Comparison of ENCODE assay signal across 8 cellular contexts in the genomic region with DNA sequence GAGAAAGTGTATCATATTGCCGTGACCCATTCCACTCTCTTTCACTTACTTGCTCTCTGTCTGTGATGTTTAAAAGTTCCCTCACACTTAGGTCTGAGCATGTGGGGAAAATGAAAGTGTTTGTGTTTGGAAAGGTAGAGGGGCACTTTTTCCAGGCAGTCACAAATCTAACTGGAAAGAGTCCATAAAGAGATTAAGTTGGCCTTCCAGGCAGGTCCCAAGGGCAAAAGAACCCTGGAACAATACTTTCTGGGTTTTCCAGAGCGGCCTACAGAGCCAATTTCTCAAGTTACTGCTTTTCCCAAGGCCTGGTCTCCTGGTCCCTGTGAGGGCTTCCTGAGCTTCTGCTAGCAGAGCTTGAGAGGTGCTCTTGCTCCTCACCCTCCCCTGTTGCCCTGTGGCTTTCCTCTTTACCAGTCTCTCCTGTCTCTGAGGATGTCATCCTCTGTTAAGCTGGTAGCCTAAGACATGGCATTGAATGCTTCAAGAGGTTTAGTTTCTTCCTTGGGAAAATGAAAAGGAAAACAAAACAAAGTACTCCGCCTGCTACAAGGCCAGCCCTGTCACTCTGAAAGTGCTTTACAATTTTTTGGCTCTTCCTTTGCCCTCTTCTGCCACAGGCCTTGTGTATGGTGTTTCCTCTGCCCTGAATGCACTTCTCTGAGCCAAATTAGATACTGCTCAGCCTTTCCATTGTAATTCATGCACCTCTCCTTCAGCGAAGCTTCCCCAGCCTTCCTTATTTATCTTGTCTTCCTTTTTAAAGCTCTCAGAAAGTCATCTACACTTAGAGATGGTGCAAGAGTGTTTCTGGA. TPM values are rescaled to one million over a fixed set of nuclear protein-coding genes. Genes with fewer than 3 reads are reported as not detected.
DNase-seq lines count a peak whose midpoint lies in the region; ATAC-seq and TF ChIP-seq lines count a peak whose summit lies in the region.
"Had no signal": no experiment of that assay in that cellular context is flagged by ENCODE, and none has a peak within 500 bp of the region (broad histone marks: within the 10 kb centered on the region; RNA-seq: fewer than 3 reads in every experiment).

No MANE protein-coding gene starts in this region.

- H3K27ac ChIP-seq in GM23248 (no peak overlapping the region), stomach (peak overlapping the region; percentile 53 to 88 (median 78))

- intact Hi-C loops in activated B cell treated with CpG ODN at 0.5 μM for 24 hours (cut with micrococcal nuclease) (no loop called here), left ventricle myocardium superior (cut with micrococcal nuclease) (no loop called here), stomach (cut with DNase I; ENCODE audit: low total_unique reads) (no loop called here)

- POLR2A ChIA-PET in activated B cell treated with CpG ODN at 0.5 μM for 24 hours (lab: Charles Lee), result interaction anchor here (1.0 to 3.5 kb wide), 3 partner anchors 8 to 20 kb away, joined by 3 to 15 read pairs (median 10); a partner anchor contains a TSS

- DNase-seq in GM23248 (no peak), activated B cell treated with CpG ODN at 0.5 μM for 24 hours (no peak), left ventricle myocardium superior (no peak), stomach (no peak), OCI-M1 (lab: John Stamatoyannopoulos, UW) (no peak), NCI-H82 treated with DMSO at 0.1 percent for 48 hours (lab: John Stamatoyannopoulos, UW; ENCODE audit: unreplicated experiment) (no peak), activated gamma-delta T cell treated with Interleukin-2 at 50 U/mL for 16 hours (no peak)
- DNase-seq: NCI-H748 treated with DMSO at 0.1 percent for 48 hours had no signal

- peaks cover 10% of the 10 kb centered on the region for H3K36me3 Mint-ChIP-seq in activated B cell treated with CpG ODN at 0.5 μM for 24 hours (ENCODE audit: low read depth)

- H3K4me3 ChIP-seq in GM23248, result no peak overlapping the region
- no peak overlapping the region for H3K4me3 ChIP-seq in stomach

- no peaks in the 10 kb centered on the region for H3K36me3 ChIP-seq in GM23248 (ENCODE audit: low read depth)
- no peaks in the 10 kb centered on the region for H3K36me3 ChIP-seq in stomach

- peaks cover 20% of the 10 kb centered on the region for H3K79me2 ChIP-seq in GM23248 (ENCODE audit: insufficient read depth)

- TF ChIP-seq CTCF in activated B cell treated with CpG ODN at 0.5 μM for 24 hours (IDR thresholded peaks at IDR 0.05), result no peak
- TF ChIP-seq CTCF in stomach (IDR thresholded peaks at IDR 0.05), result no peak

- peaks cover 67% of the 10 kb centered on the region for H3K4me1 Mint-ChIP-seq in activated B cell treated with CpG ODN at 0.5 μM for 24 hours

- H3K27me3 ChIP-seq in GM23248 (replicated peaks; ENCODE audit: insufficient read depth) (no peaks in the 10 kb centered on the region), stomach (no peaks in the 10 kb centered on the region)

- ATAC-seq in activated B cell treated with CpG ODN at 0.5 μM for 24 hours (ENCODE audit: low read depth) (no peak), left ventricle myocardium superior (peak; percentile 67)

- no peak overlapping the region for H2AFZ ChIP-seq in GM23248

- no peak overlapping the region for H3K9ac ChIP-seq in GM23248

- 75 to 80% methylated on average over 4 of the region's 4 CpGs for WGBS in GM23248 (ENCODE audit: low coverage in 1 of 2, low lambda C conversion rate in 2 of 2, missing lambda C conversion rate in 2 of 2), 2 experiments
- WGBS in stomach, 5 donors, result 39 to 56% (median 53%) methylated on average over 4 of the region's 4 CpGs

- H3K4me2 ChIP-seq in GM23248 (ENCODE audit: unreplicated experiment), result peak overlapping the region; percentile 25

- peaks cover 75% of the 10 kb centered on the region for H3K4me1 ChIP-seq in GM23248 (ENCODE audit: insufficient read depth)
- peaks cover 26 to 93% (median 64%) of the 10 kb centered on the region in 4 donors for H3K4me1 ChIP-seq in stomach

- H4K20me1 ChIP-seq in GM23248 (ENCODE audit: insufficient read depth), result no peaks in the 10 kb centered on the region

- H3K27me3 Mint-ChIP-seq in activated B cell treated with CpG ODN at 0.5 μM for 24 hours, result no peaks in the 10 kb centered on the region

- H3K9me2 ChIP-seq in GM23248 (ENCODE audit: insufficient read depth), result no peaks in the 10 kb centered on the region

- in situ Hi-C loops in GM23248 (cut with MboI), result no loop called here

- no peak overlapping the region for H3K4me3 Mint-ChIP-seq in activated B cell treated with CpG ODN at 0.5 μM for 24 hours

- H3K27ac Mint-ChIP-seq in activated B cell treated with CpG ODN at 0.5 μM for 24 hours, result peak overlapping the region; percentile 47

- H3F3A ChIP-seq in GM23248 (ENCODE audit: insufficient read depth), result peaks cover 43% of the 10 kb centered on the region

- CTCF ChIA-PET in activated B cell treated with CpG ODN at 0.5 μM for 24 hours (lab: Charles Lee), result interaction anchor here (0.9 to 12.9 kb wide), 11 partner anchors 10 to 361 kb away, joined by 3 to 318 read pairs (median 4); a partner anchor contains a TSS

- no peak for TF ChIP-seq POLR2A in stomach (IDR thresholded peaks at IDR 0.05)

- H3K9me3 Mint-ChIP-seq in activated B cell treated with CpG ODN at 0.5 μM for 24 hours, result no peaks in the 10 kb centered on the region

- H3K9me3 ChIP-seq in GM23248 (ENCODE audit: low read depth) (no peaks in the 10 kb centered on the region), stomach (no peaks in the 10 kb centered on the region)

- TF ChIP-seq EP300 in stomach (IDR thresholded peaks at IDR 0.05), result no peak

RNA-seq across cellular contexts. Expression of a gene that starts 20.1 kb away (rescaled TPM):
- 32.6 and 41.5 TPM in 2 replicates for total RNA-seq in GM23248 (2014; rRNA removed; shearing (Covaris generic))
- polyA plus RNA-seq in GM23248 (2016; fragmentation: Nextera tagmentation; extraction: Ambion mirVana) (32.5 and 32.9 TPM in 2 replicates), stomach (10 to 100 TPM; 46.0 to 98.5 (median 52.3) TPM)
- total RNA-seq in activated B cell treated with CpG ODN at 0.5 μM for 24 hours (77.9 and 82.8 TPM in 2 replicates), left ventricle myocardium superior (26.2 TPM), stomach (100 to 1,000 TPM in 4 of 5 donors, 10 to 100 TPM in 1; 78.8 to 191 (median 155) TPM)
